19 cellular contexts compared by ENCODE assay signal in genomic region chr6:159068904-159069578, GRCh38. TPM values are rescaled to one million over a fixed set of nuclear protein-coding genes. Genes with fewer than 3 reads are reported as not detected.
DNase-seq lines count a peak whose midpoint lies in the region; ATAC-seq and TF ChIP-seq lines count a peak whose summit lies in the region.
"Had no signal": no experiment of that assay in that cellular context is flagged by ENCODE, and none has a peak within 500 bp of the region (broad histone marks: within the 10 kb centered on the region; RNA-seq: fewer than 3 reads in every experiment).

No MANE protein-coding gene starts in this region.

- H3K9me3 Mint-ChIP-seq in nephron progenitor cell (no peaks in the 10 kb centered on the region), Calu3 (ENCODE audit: low read depth, unreplicated experiment) (peaks cover 2% of the 10 kb centered on the region)
- H3K9me3 Mint-ChIP-seq: activated naive CD4-positive, alpha-beta T cell treated with anti-CD3 and anti-CD28 coated beads for 36 hours had no signal

- H3K27me3 ChIP-seq in HUES6 (ENCODE audit: control insufficient read depth, insufficient read depth, low read length), result peaks cover 45% of the 10 kb centered on the region

- peak overlapping the region; percentile 30 for H3K4me3 ChIP-seq in HUES6 (ENCODE audit: low read depth, low read length)
- H3K4me3 ChIP-seq: smooth muscle cell, suprapubic skin had no signal

- intact Hi-C loops in Calu3 (cut with micrococcal nuclease; ENCODE audit: unreplicated experiment), result no loop called here

- H3K36me3 Mint-ChIP-seq in nephron progenitor cell (ENCODE audit: low read depth), result no peaks in the 10 kb centered on the region
- no peaks in the 10 kb centered on the region for H3K36me3 Mint-ChIP-seq in Calu3 (ENCODE audit: insufficient read depth, unreplicated experiment)

- H3K27me3 Mint-ChIP-seq in nephron progenitor cell (ENCODE audit: low read depth, poor library complexity), result peaks cover 47% of the 10 kb centered on the region
- peaks cover 97% of the 10 kb centered on the region for H3K27me3 Mint-ChIP-seq in Calu3 (ENCODE audit: unreplicated experiment)

- no peak overlapping the region for H3K27ac ChIP-seq in HUES6 (ENCODE audit: low read depth, low read length)
- H3K27ac ChIP-seq: suprapubic skin had no signal

- H3K9me3 ChIP-seq in HUES6 (ENCODE audit: control insufficient read depth, insufficient read depth, low read depth, low read length), result no peaks in the 10 kb centered on the region
- H3K9me3 ChIP-seq: Caco-2, suprapubic skin had no signal

- TF ChIP-seq CTCF in nephron progenitor cell (IDR thresholded peaks at IDR 0.05) (no peak), Calu3 (IDR thresholded peaks at IDR 0.05; ENCODE audit: unreplicated experiment) (no peak)

- H3K27ac Mint-ChIP-seq in nephron progenitor cell, result no peak overlapping the region
- H3K27ac Mint-ChIP-seq in Calu3 (ENCODE audit: unreplicated experiment), result no peak overlapping the region
- H3K27ac Mint-ChIP-seq: activated CD4-positive, alpha-beta T cell treated with anti-CD3 and anti-CD28 coated beads, Interleukin-2, amount 10 ng/mL, durations not matched to agents 24 days and 14 days; activated naive CD4-positive, alpha-beta T cell treated with anti-CD3 and anti-CD28 coated beads for 36 hours had no signal

- peaks cover 13% of the 10 kb centered on the region for H3K4me1 Mint-ChIP-seq in nephron progenitor cell
- no peaks in the 10 kb centered on the region for H3K4me1 Mint-ChIP-seq in Calu3 (ENCODE audit: low read depth, unreplicated experiment)

- no peaks in the 10 kb centered on the region for H3K36me3 ChIP-seq in HUES6 (ENCODE audit: control insufficient read depth, insufficient read depth, low read length)
- H3K36me3 ChIP-seq: suprapubic skin had no signal

- ATAC-seq in HG02571 (IDR thresholded peaks at IDR 0.05; ENCODE audit: unreplicated experiment), result no peak
- ATAC-seq: left cardiac atrium had no signal

- H3K4me3 Mint-ChIP-seq in nephron progenitor cell (peak overlapping the region; percentile 8), Calu3 (ENCODE audit: low read depth, unreplicated experiment) (no peak overlapping the region)
- H3K4me3 Mint-ChIP-seq: activated CD4-positive, alpha-beta T cell treated with anti-CD3 and anti-CD28 coated beads, Interleukin-2, amount 10 ng/mL, durations not matched to agents 24 days and 14 days; activated naive CD4-positive, alpha-beta T cell treated with anti-CD3 and anti-CD28 coated beads for 36 hours had no signal

- BruUV-seq in Calu3 (replicated peaks; lab: Mats Ljungman, UMichigan), result no TSS peak

- peaks cover 7% of the 10 kb centered on the region; the same call in 1 of the 2 replicates for H3K4me1 ChIP-seq in HUES6 (ENCODE audit: control insufficient read depth, insufficient read depth, low read length)
- H3K4me1 ChIP-seq: Caco-2 had no signal

- H3K9ac ChIP-seq in HUES6 (ENCODE audit: low read length), result no peak overlapping the region

- CTCF ChIA-PET in Calu3 (lab: Charles Lee), result no interaction called here

- peak; percentile 36 for DNase-seq in ELF-1 (ENCODE audit: low read depth, low spot score)
- DNase-seq in germinal center (ENCODE audit: low spot score), result peak; percentile 33
- no peak for DNase-seq in nephron progenitor cell
- no peak for DNase-seq in COLO668 (lab: John Stamatoyannopoulos, UW; ENCODE audit: unreplicated experiment)
- DNase-seq in 8988T, result no peak
- DNase-seq in Calu3, result no peak
- DNase-seq: activated CD4-positive, alpha-beta T cell treated with anti-CD3 and anti-CD28 coated beads, Interleukin-2, amount 10 ng/mL, durations not matched to agents 24 days and 14 days; activated naive CD4-positive, alpha-beta T cell treated with anti-CD3 and anti-CD28 coated beads for 36 hours; activated T-cell treated with anti-CD3 and anti-CD28 coated beads for 4 hours; Caco-2; left cardiac atrium; NCI-H1930; stimulated activated CD8-positive, alpha-beta memory T cell treated with anti-CD3 and anti-CD28 coated beads, Interleukin-4, amount 100 ng/mL, for 48 hours had no signal

RNA-seq across cellular contexts. Expression of gene TAGAP, which starts 24.2 kb away (rescaled TPM):
- 0.17 and 0.64 TPM in 2 replicates for total RNA-seq in Calu3 (2022)
- total RNA-seq: Caco-2, chondrocyte, NCI-H460, smooth muscle cell had no signal

Comparison
In these comparisons a context has a peak if more than half of its experiments do, and no peak if none do; other contexts are left out.
1. DNase-seq: peak in ELF-1 (single experiment) and germinal center (single experiment); none in nephron progenitor cell (single experiment), COLO668 (single experiment), 8988T (single experiment) and Calu3 (single experiment).